ENCODE assay signal across 24 cellular contexts in genomic region chr5:9318031-9318430, GRCh38.
A peak's percentile ranks its signal among the peaks of the same experiment; 100 is the strongest.
DNase-seq lines count a peak whose midpoint lies in the region; ATAC-seq, FAIRE-seq and TF ChIP-seq lines count a peak whose summit lies in the region.
"Had no signal": no experiment of that assay in that cellular context is flagged by ENCODE, and none has a peak within 500 bp of the region (broad histone marks: within the 10 kb centered on the region; RNA-seq: fewer than 3 reads in every experiment).

No MANE protein-coding gene starts in this region.

- H2AFZ ChIP-seq in neural progenitor cell (replicated peaks) = no peak overlapping the region

- H4K20me1 ChIP-seq in neural progenitor cell (ENCODE audit: low read depth) = no peaks in the 10 kb centered on the region
- H4K20me1 ChIP-seq: BLaER1 had no signal

- ATAC-seq in pancreas = no peak

- DNase-seq in NCI-H524 (lab: John Stamatoyannopoulos, UW) (peak; percentile 29 to 36), NCI-H524 treated with DMSO at 0.1 percent for 48 hours (lab: John Stamatoyannopoulos, UW) (no peak), NCI-H82 (lab: John Stamatoyannopoulos, UW) (peak; percentile 65), NCI-H82 treated with DMSO at 0.1 percent for 48 hours (lab: John Stamatoyannopoulos, UW; ENCODE audit: unreplicated experiment) (no peak), WERI-Rb-1 (peak; percentile 92), neural progenitor cell (ENCODE audit: low spot score) (peak; percentile 9), pancreas (no peak)
- DNase-seq: ACHN; BE2C; C1 segment of cervical spinal cord; CD4-positive, alpha-beta memory T cell; CD4-positive, CD25-positive, alpha-beta regulatory T cell; CD8-positive, alpha-beta memory T cell; COR-L47; DMS79 treated with DMSO at 0.1 percent for 48 hours; GF-D8 had no signal

- no peaks in the 10 kb centered on the region for H3K27me3 Mint-ChIP-seq in neural progenitor cell (ENCODE audit: insufficient read depth, low read depth)
- H3K27me3 Mint-ChIP-seq: CD4-positive, alpha-beta memory T cell; CD4-positive, CD25-positive, alpha-beta regulatory T cell; CD8-positive, alpha-beta memory T cell had no signal

- H3K27ac ChIP-seq in WERI-Rb-1 (no peak overlapping the region), neural progenitor cell (no peak overlapping the region), pancreas (no peak overlapping the region)
- H3K27ac ChIP-seq: 22Rv1, BLaER1 had no signal

- H3K27me3 ChIP-seq in WERI-Rb-1 (ENCODE audit: insufficient read depth, low read depth, severe bottlenecking) (no peaks in the 10 kb centered on the region), neural progenitor cell (no peaks in the 10 kb centered on the region), pancreas (no peaks in the 10 kb centered on the region)
- H3K27me3 ChIP-seq: BE2C, BLaER1 had no signal

- no peaks in the 10 kb centered on the region for H3K36me3 Mint-ChIP-seq in neural progenitor cell
- H3K36me3 Mint-ChIP-seq: CD14-positive monocyte; CD4-positive, alpha-beta memory T cell; CD4-positive, CD25-positive, alpha-beta regulatory T cell had no signal

- H3K4me1 Mint-ChIP-seq in neural progenitor cell = no peaks in the 10 kb centered on the region
- H3K4me1 Mint-ChIP-seq: CD14-positive monocyte; CD4-positive, alpha-beta memory T cell; CD4-positive, CD25-positive, alpha-beta regulatory T cell; CD8-positive, alpha-beta memory T cell had no signal

- no peaks in the 10 kb centered on the region for H3K36me3 ChIP-seq in WERI-Rb-1
- H3K36me3 ChIP-seq in neural progenitor cell = no peaks in the 10 kb centered on the region
- no peaks in the 10 kb centered on the region for H3K36me3 ChIP-seq in pancreas
- H3K36me3 ChIP-seq: BE2C, BLaER1 had no signal

- H3K27ac Mint-ChIP-seq in neural progenitor cell = no peak overlapping the region
- H3K27ac Mint-ChIP-seq: CD4-positive, alpha-beta memory T cell; CD4-positive, CD25-positive, alpha-beta regulatory T cell; CD8-positive, alpha-beta memory T cell had no signal

- H3K4me2 ChIP-seq in neural progenitor cell = no peak overlapping the region
- H3K4me2 ChIP-seq: BLaER1 had no signal

- no peaks in the 10 kb centered on the region for H3F3A ChIP-seq in neural progenitor cell (ENCODE audit: low read depth)

- H3K79me2 ChIP-seq in neural progenitor cell (ENCODE audit: low read depth) = no peaks in the 10 kb centered on the region

- H3K9me3 ChIP-seq in WERI-Rb-1 (ENCODE audit: severe bottlenecking) (no peaks in the 10 kb centered on the region), neural progenitor cell (ENCODE audit: low read depth) (no peaks in the 10 kb centered on the region), pancreas (no peaks in the 10 kb centered on the region)
- H3K9me3 ChIP-seq: BE2C, BLaER1 had no signal

- H3K4me1 ChIP-seq in neural progenitor cell (no peaks in the 10 kb centered on the region), pancreas (no peaks in the 10 kb centered on the region)
- H3K4me1 ChIP-seq: BE2C, BLaER1 had no signal

- intact Hi-C loops in pancreas (cut with DNase I) = no loop called here

- H3K9me3 Mint-ChIP-seq in neural progenitor cell = no peaks in the 10 kb centered on the region

- H3K4me3 ChIP-seq in WERI-Rb-1 (ENCODE audit: low read depth, low read length) (no peak overlapping the region), neural progenitor cell (no peak overlapping the region), pancreas (no peak overlapping the region)
- H3K4me3 ChIP-seq: BLaER1 had no signal

- TF ChIP-seq CTCF in WERI-Rb-1 (IDR thresholded peaks at IDR 0.05; ENCODE audit: low read depth, low read length) = no peak
- TF ChIP-seq CTCF in neural progenitor cell (IDR thresholded peaks at IDR 0.05) = no peak
- no peak for TF ChIP-seq CTCF in pancreas (IDR thresholded peaks at IDR 0.05)

- FAIRE-seq in pancreas (lab: Jason Lieb, UNC) = no peak
- FAIRE-seq: A204.1, D721Med, G401.6, GM12891, GM19239 had no signal

- no peak overlapping the region for H3K9ac ChIP-seq in neural progenitor cell
- H3K9ac ChIP-seq: BLaER1 had no signal

- WGBS in pancreas, 2 donors = 87 to 97% methylated on average over 6 of the region's 6 CpGs

- no peak overlapping the region for H3K4me3 Mint-ChIP-seq in neural progenitor cell
- H3K4me3 Mint-ChIP-seq: CD14-positive monocyte; CD4-positive, alpha-beta memory T cell; CD4-positive, CD25-positive, alpha-beta regulatory T cell; CD8-positive, alpha-beta memory T cell had no signal

Comparison
In these comparisons a context has a peak if more than half of its experiments do, and no peak if none do; other contexts are left out.
1. DNase-seq: peak in NCI-H524 (2 of 2), NCI-H82 (single experiment), WERI-Rb-1 (single experiment) and neural progenitor cell (single experiment); none in NCI-H524 treated with DMSO at 0.1 percent for 48 hours (single experiment), NCI-H82 treated with DMSO at 0.1 percent for 48 hours (single experiment) and pancreas (0 of 6).